ENCODE assay signal across 17 cellular contexts in the genomic region with DNA sequence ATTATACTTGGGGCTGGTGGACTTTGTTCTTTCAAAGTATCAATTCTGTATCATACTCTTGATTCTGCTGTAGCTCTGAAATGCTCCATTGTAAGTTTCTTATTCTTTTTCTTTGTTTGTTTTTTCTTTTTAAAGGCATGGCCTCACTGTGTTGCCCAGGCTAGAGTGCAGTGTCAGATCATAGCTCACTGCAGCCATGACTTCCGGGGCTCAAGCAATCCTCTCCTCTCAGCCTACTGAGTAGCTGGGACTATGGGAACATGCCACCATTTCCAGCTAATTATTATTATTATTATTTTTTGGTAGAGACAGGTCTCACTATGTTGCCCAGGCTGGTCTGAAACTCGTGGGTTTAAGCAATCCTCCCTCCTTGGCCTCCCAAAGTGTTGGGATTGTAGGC.
"Had no signal": no experiment of that assay in that cellular context is flagged by ENCODE, and none has a peak within 500 bp of the region (broad histone marks: within the 10 kb centered on the region; RNA-seq: fewer than 3 reads in every experiment).

No MANE protein-coding gene starts in this region.

- DNase-seq: colonic mucosa; dermis blood vessel endothelial cell; foreskin melanocyte; heart left ventricle; hippocampal formation; kidney glomerular epithelial cell; mesendoderm; naive thymus-derived CD4-positive, alpha-beta T cell; nephron progenitor cell; small intestine; stimulated activated CD4-positive, alpha-beta T cell treated with anti-CD3 and anti-CD28 coated beads, Interleukin-2, amount 100 ng/mL, for 48 hours; stimulated activated CD8-positive, alpha-beta memory T cell treated with anti-CD3 and anti-CD28 coated beads, Interleukin-4, amount 100 ng/mL, for 48 hours; stimulated activated naive CD8-positive, alpha-beta T cell treated with anti-CD3 and anti-CD28 coated beads, Interleukin-15, Interleukin-2, amounts not matched to agents 100 U/mL and 50 U/mL, for 24 hours; testis had no signal

- H3K4me1 ChIP-seq: colonic mucosa, testis, tibial nerve had no signal

- H3K27ac ChIP-seq: colonic mucosa, heart left ventricle, right atrium auricular region, tibial nerve had no signal

- H3K36me3 Mint-ChIP-seq: naive thymus-derived CD4-positive, alpha-beta T cell; stimulated activated effector memory CD8-positive, alpha-beta T cell treated with anti-CD3 and anti-CD28 coated beads, Interleukin-12 subunit alpha, Interleukin-12 subunit beta, amount 100 ng/mL, for 72 hours had no signal

- H3K4me1 Mint-ChIP-seq: nephron progenitor cell had no signal

- ATAC-seq: heart left ventricle; naive thymus-derived CD4-positive, alpha-beta T cell; stimulated activated effector memory CD8-positive, alpha-beta T cell treated with anti-CD3 and anti-CD28 coated beads, Interleukin-12 subunit alpha, Interleukin-12 subunit beta, amount 100 ng/mL, for 72 hours; stimulated activated naive CD8-positive, alpha-beta T cell treated with anti-CD3 and anti-CD28 coated beads, Interleukin-15, Interleukin-2, amounts not matched to agents 100 U/mL and 50 U/mL, for 24 hours had no signal

- H3K27me3 ChIP-seq: colonic mucosa, right atrium auricular region, testis had no signal

- H3K9me3 Mint-ChIP-seq: naive thymus-derived CD4-positive, alpha-beta T cell; nephron progenitor cell; stimulated activated effector memory CD8-positive, alpha-beta T cell treated with anti-CD3 and anti-CD28 coated beads, Interleukin-12 subunit alpha, Interleukin-12 subunit beta, amount 100 ng/mL, for 72 hours had no signal

- H3K27ac Mint-ChIP-seq: naive thymus-derived CD4-positive, alpha-beta T cell; nephron progenitor cell; stimulated activated effector memory CD8-positive, alpha-beta T cell treated with anti-CD3 and anti-CD28 coated beads, Interleukin-12 subunit alpha, Interleukin-12 subunit beta, amount 100 ng/mL, for 72 hours had no signal

- H3K4me3 Mint-ChIP-seq: naive thymus-derived CD4-positive, alpha-beta T cell; nephron progenitor cell; stimulated activated effector memory CD8-positive, alpha-beta T cell treated with anti-CD3 and anti-CD28 coated beads, Interleukin-12 subunit alpha, Interleukin-12 subunit beta, amount 100 ng/mL, for 72 hours had no signal

- H3K9me3 ChIP-seq: colonic mucosa, heart left ventricle, right atrium auricular region, testis, tibial nerve had no signal

- H3K4me3 ChIP-seq: colonic mucosa, heart left ventricle, right atrium auricular region, testis, tibial nerve had no signal

- H3K36me3 ChIP-seq: colonic mucosa, heart left ventricle, right atrium auricular region, tibial nerve had no signal
